Comparison of ENCODE assay signal across 28 cellular contexts in genomic region chr1:64293820-64294219, GRCh38.
"Had no signal": no experiment of that assay in that cellular context is flagged by ENCODE, and none has a peak within 500 bp of the region (broad histone marks: within the 10 kb centered on the region; RNA-seq: fewer than 3 reads in every experiment).

No MANE protein-coding gene starts in this region.

- H3K4me3 ChIP-seq: neural progenitor cell, ovary, psoas muscle, right lobe of liver, sigmoid colon, stomach, thoracic aorta, thyroid gland, tibial nerve, upper lobe of right lung, uterus had no signal

- H3K36me3 Mint-ChIP-seq: natural killer cell; neural progenitor cell; stimulated activated effector memory CD8-positive, alpha-beta T cell treated with anti-CD3 and anti-CD28 coated beads, Interleukin-12 subunit alpha, Interleukin-12 subunit beta, amount 100 ng/mL, for 72 hours; stimulated activated naive B cell treated with anti-CD40 and anti-IgM and Interleukin-4, amounts not matched to agents 10 μg/mL and 1 μg/mL and 100 μg/mL, for 72 hours had no signal

- H3K4me1 Mint-ChIP-seq: natural killer cell; nephron; stimulated activated effector memory CD8-positive, alpha-beta T cell treated with anti-CD3 and anti-CD28 coated beads, Interleukin-12 subunit alpha, Interleukin-12 subunit beta, amount 100 ng/mL, for 72 hours had no signal

- H3K9me3 Mint-ChIP-seq: natural killer cell; stimulated activated naive CD8-positive, alpha-beta T cell treated with anti-CD3 and anti-CD28 coated beads, Interleukin-15, Interleukin-2, amounts not matched to agents 100 ng/mL and 50 ng/mL, for 24 hours had no signal

- H3K9me3 ChIP-seq: ovary, psoas muscle, right lobe of liver, sigmoid colon, thoracic aorta, thyroid gland, upper lobe of right lung, uterus had no signal

- H3K9ac ChIP-seq: neural progenitor cell, parathyroid adenoma had no signal

- H3K4me3 Mint-ChIP-seq: natural killer cell; nephron; neural progenitor cell; stimulated activated effector memory CD8-positive, alpha-beta T cell treated with anti-CD3 and anti-CD28 coated beads, Interleukin-12 subunit alpha, Interleukin-12 subunit beta, amount 100 ng/mL, for 72 hours; stimulated activated naive B cell treated with anti-CD40 and anti-IgM and Interleukin-4, amounts not matched to agents 10 μg/mL and 1 μg/mL and 100 μg/mL, for 72 hours; stimulated activated naive CD8-positive, alpha-beta T cell treated with anti-CD3 and anti-CD28 coated beads, Interleukin-15, Interleukin-2, amounts not matched to agents 100 ng/mL and 50 ng/mL, for 24 hours had no signal

- H3K27ac Mint-ChIP-seq: natural killer cell; nephron; neural progenitor cell; progenitor cell of endocrine pancreas; stimulated activated effector memory CD8-positive, alpha-beta T cell treated with anti-CD3 and anti-CD28 coated beads, Interleukin-12 subunit alpha, Interleukin-12 subunit beta, amount 100 ng/mL, for 72 hours; stimulated activated naive B cell treated with anti-CD40 and anti-IgM and Interleukin-4, amounts not matched to agents 10 μg/mL and 1 μg/mL and 100 μg/mL, for 72 hours; stimulated activated naive CD8-positive, alpha-beta T cell treated with anti-CD3 and anti-CD28 coated beads, Interleukin-15, Interleukin-2, amounts not matched to agents 100 ng/mL and 50 ng/mL, for 24 hours had no signal

- H3K27ac ChIP-seq: neural progenitor cell, ovary, parathyroid adenoma, psoas muscle, right lobe of liver, sigmoid colon, stomach, thoracic aorta, thyroid gland, tibial nerve, upper lobe of right lung, uterus had no signal

- H3K36me3 ChIP-seq: neural progenitor cell, ovary, right lobe of liver, sigmoid colon, stomach, thoracic aorta, thyroid gland, tibial nerve, upper lobe of right lung, uterus had no signal

- ATAC-seq: natural killer cell; right cardiac atrium; right lobe of liver; stimulated activated effector memory CD8-positive, alpha-beta T cell treated with anti-CD3 and anti-CD28 coated beads, Interleukin-12 subunit alpha, Interleukin-12 subunit beta, amount 100 ng/mL, for 72 hours; stimulated activated naive B cell treated with anti-CD40 and anti-IgM and Interleukin-4, amounts not matched to agents 10 μg/mL and 1 μg/mL and 100 μg/mL, for 72 hours; upper lobe of right lung had no signal

- DNase-seq: natural killer cell; occipital lobe; ovary; posterior cingulate gyrus; psoas muscle; right cardiac atrium; right lobe of liver; sigmoid colon; small intestine; stimulated activated CD4-positive, alpha-beta T cell treated with anti-CD3 and anti-CD28 coated beads, Interleukin-15, amount 100 ng/mL, for 24 hours; stimulated activated CD4-positive, alpha-beta T cell treated with anti-CD3 and anti-CD28 coated beads, Interleukin-2, amount 100 ng/mL, for 24 hours; stimulated activated CD4-positive, alpha-beta T cell treated with anti-CD3 and anti-CD28 coated beads, Interleukin-2, amount 100 ng/mL, for 48 hours; stimulated activated CD4-positive, alpha-beta T cell treated with anti-CD3 and anti-CD28 coated beads, Interleukin-4, amount 100 ng/mL, for 24 hours; stimulated activated naive B cell treated with anti-CD40 and anti-IgM and Interleukin-4, amounts not matched to agents 10 μg/mL and 1 μg/mL and 100 μg/mL, for 72 hours; stimulated activated naive CD4-positive, alpha-beta T cell treated with Interleukin-2 at 50 U/mL for 16 hours; stomach; thyroid gland; trophoblast cell; upper lobe of right lung; uterus had no signal

- H3K27me3 ChIP-seq: neural progenitor cell, ovary, right lobe of liver, sigmoid colon, stomach, thyroid gland, tibial nerve, uterus had no signal

- H3K4me2 ChIP-seq: neural progenitor cell had no signal

- H3K4me1 ChIP-seq: neural progenitor cell, parathyroid adenoma, psoas muscle, right lobe of liver, sigmoid colon, stomach, thyroid gland, tibial nerve, upper lobe of right lung, uterus had no signal
